Comparison of ENCODE assay signal across 33 cellular contexts in genomic region chr4:33171873-33172550, GRCh38.
"Had no signal": no experiment of that assay in that cellular context is flagged by ENCODE, and none has a peak within 500 bp of the region (broad histone marks: within the 10 kb centered on the region; RNA-seq: fewer than 3 reads in every experiment).

No MANE protein-coding gene starts in this region.

- ATAC-seq: activated CD8-positive, alpha-beta memory T cell treated with anti-CD3 and anti-CD28 coated beads, Interleukin-2, amount 10 ng/mL, durations not matched to agents 7 days and 5 days; activated CD8-positive, alpha-beta T cell treated with anti-CD3 and anti-CD28 coated beads, Interleukin-2, amount 10 ng/mL, durations not matched to agents 7 days and 5 days; activated naive CD8-positive, alpha-beta T cell treated with anti-CD3 and anti-CD28 coated beads, Interleukin-2, amount 50 U/mL, for 24 hours; body of pancreas; left colon; sciatic nerve; stimulated activated naive CD8-positive, alpha-beta T cell treated with anti-CD3 and anti-CD28 coated beads, Interleukin-15, Interleukin-2, amounts not matched to agents 100 U/mL and 50 U/mL, for 24 hours; WTC11 had no signal

- H3K27me3 ChIP-seq: body of pancreas, cardiac muscle cell, dorsolateral prefrontal cortex, neutrophil, ovary, testis, transverse colon had no signal

- H3K27ac ChIP-seq: body of pancreas, cardiac muscle cell, coronary artery, dorsolateral prefrontal cortex, neutrophil, ovary, skin epidermis, testis, transverse colon had no signal

- FAIRE-seq: kidney had no signal

- DNase-seq: activated CD4-positive, alpha-beta T cell treated with anti-CD3 and anti-CD28 coated beads, Interleukin-2, amount 50 U/mL, for 1 hour; activated CD8-positive, alpha-beta memory T cell treated with anti-CD3 and anti-CD28 coated beads, Interleukin-2, amount 10 ng/mL, durations not matched to agents 7 days and 5 days; activated CD8-positive, alpha-beta T cell treated with anti-CD3 and anti-CD28 coated beads, Interleukin-2, amount 10 ng/mL, durations not matched to agents 7 days and 5 days; activated naive CD8-positive, alpha-beta T cell treated with anti-CD3 and anti-CD28 coated beads, Interleukin-2, amount 50 U/mL, for 24 hours; activated T-cell treated with anti-CD3 and anti-CD28 coated beads, Interleukin-2, amount 50 U/mL, for 48 hours; anterior cingulate cortex; body of pancreas; dorsolateral prefrontal cortex; effector memory CD4-positive, alpha-beta T cell; hippocampal formation; immature natural killer cell; kidney; left colon; mammary epithelial cell; naive B cell; nephron progenitor cell; ovary; retina; stimulated activated CD4-positive, alpha-beta T cell treated with anti-CD3 and anti-CD28 coated beads, Interleukin-12 subunit alpha, Interleukin-12 subunit beta, amount 100 ng/mL, for 4 hours; stimulated activated CD4-positive, alpha-beta T cell treated with anti-CD3 and anti-CD28 coated beads, Interleukin-4, amount 100 ng/mL, for 1 hour; stimulated activated naive CD8-positive, alpha-beta T cell treated with anti-CD3 and anti-CD28 coated beads, Interleukin-15, Interleukin-2, amounts not matched to agents 100 U/mL and 50 U/mL, for 24 hours; T-helper 9 cell; testis; transverse colon had no signal

- H3K9me3 ChIP-seq: body of pancreas, neutrophil, ovary, testis, transverse colon had no signal

- H3K27ac Mint-ChIP-seq: activated CD8-positive, alpha-beta memory T cell treated with anti-CD3 and anti-CD28 coated beads, Interleukin-2, amount 10 ng/mL, durations not matched to agents 7 days and 5 days; activated CD8-positive, alpha-beta T cell treated with anti-CD3 and anti-CD28 coated beads, Interleukin-2, amount 10 ng/mL, durations not matched to agents 7 days and 5 days; activated naive CD4-positive, alpha-beta T cell treated with anti-CD3 and anti-CD28 coated beads, Interleukin-2, amount 50 U/mL, for 24 hours; activated naive CD8-positive, alpha-beta T cell treated with anti-CD3 and anti-CD28 coated beads, Interleukin-2, amount 50 U/mL, for 24 hours; activated T-helper 2 cell treated with anti-CD3 and anti-CD28 coated beads, Interferon-gamma antibody, Interleukin-2, Interleukin-4, amounts not matched to agents 10 μg/mL and 5 μg/mL and 100 μg/mL, durations not matched to agents 14 hours and 24 hours and 36 hours; immature natural killer cell; naive B cell; nephron progenitor cell; progenitor cell of endocrine pancreas; WTC11 had no signal

- H3K4me3 Mint-ChIP-seq: activated CD8-positive, alpha-beta memory T cell treated with anti-CD3 and anti-CD28 coated beads, Interleukin-2, amount 10 ng/mL, durations not matched to agents 7 days and 5 days; activated CD8-positive, alpha-beta T cell treated with anti-CD3 and anti-CD28 coated beads, Interleukin-2, amount 10 ng/mL, durations not matched to agents 7 days and 5 days; activated naive CD4-positive, alpha-beta T cell treated with anti-CD3 and anti-CD28 coated beads, Interleukin-2, amount 50 U/mL, for 24 hours; activated naive CD8-positive, alpha-beta T cell treated with anti-CD3 and anti-CD28 coated beads, Interleukin-2, amount 50 U/mL, for 24 hours; immature natural killer cell; naive B cell; nephron progenitor cell; WTC11 had no signal

- H3K27me3 Mint-ChIP-seq: activated CD8-positive, alpha-beta memory T cell treated with anti-CD3 and anti-CD28 coated beads, Interleukin-2, amount 10 ng/mL, durations not matched to agents 7 days and 5 days; activated naive CD4-positive, alpha-beta T cell treated with anti-CD3 and anti-CD28 coated beads, Interleukin-2, amount 50 U/mL, for 24 hours; activated naive CD8-positive, alpha-beta T cell treated with anti-CD3 and anti-CD28 coated beads, Interleukin-2, amount 50 U/mL, for 24 hours; naive B cell; progenitor cell of endocrine pancreas had no signal

- H3K36me3 ChIP-seq: cardiac muscle cell, neutrophil, ovary, transverse colon had no signal

- H3K36me3 Mint-ChIP-seq: activated CD8-positive, alpha-beta memory T cell treated with anti-CD3 and anti-CD28 coated beads, Interleukin-2, amount 10 ng/mL, durations not matched to agents 7 days and 5 days; activated naive CD4-positive, alpha-beta T cell treated with anti-CD3 and anti-CD28 coated beads, Interleukin-2, amount 50 U/mL, for 24 hours; immature natural killer cell; naive B cell; WTC11 had no signal

- H3K9me3 Mint-ChIP-seq: activated naive CD4-positive, alpha-beta T cell treated with anti-CD3 and anti-CD28 coated beads, Interleukin-2, amount 50 U/mL, for 24 hours; nephron progenitor cell; WTC11 had no signal

- H3K4me3 ChIP-seq: body of pancreas, cardiac muscle cell, coronary artery, dorsolateral prefrontal cortex, ovary, skin epidermis, testis, transverse colon had no signal

- H3K4me1 Mint-ChIP-seq: activated CD8-positive, alpha-beta memory T cell treated with anti-CD3 and anti-CD28 coated beads, Interleukin-2, amount 10 ng/mL, durations not matched to agents 7 days and 5 days; activated naive CD4-positive, alpha-beta T cell treated with anti-CD3 and anti-CD28 coated beads, Interleukin-2, amount 50 U/mL, for 24 hours; activated naive CD8-positive, alpha-beta T cell treated with anti-CD3 and anti-CD28 coated beads, Interleukin-2, amount 50 U/mL, for 24 hours; immature natural killer cell; naive B cell; nephron progenitor cell had no signal

- H3K4me1 ChIP-seq: body of pancreas, testis, transverse colon had no signal
